17 cellular contexts compared by ENCODE assay signal in genomic region chr22:39655736-39656285, GRCh38.
"Had no signal": no experiment of that assay in that cellular context is flagged by ENCODE, and none has a peak within 500 bp of the region (broad histone marks: within the 10 kb centered on the region; RNA-seq: fewer than 3 reads in every experiment).

No MANE protein-coding gene starts in this region.

- H3K4me3 Mint-ChIP-seq: activated B cell treated with CpG ODN at 0.5 μM for 24 hours; activated CD8-positive, alpha-beta T cell treated with anti-CD3 and anti-CD28 coated beads, Interleukin-2, amount 10 ng/mL, durations not matched to agents 7 days and 5 days; activated naive CD8-positive, alpha-beta T cell treated with anti-CD3 and anti-CD28 coated beads for 36 hours; naive B cell; stimulated activated effector memory CD8-positive, alpha-beta T cell treated with anti-CD3 and anti-CD28 coated beads, Interleukin-12 subunit alpha, Interleukin-12 subunit beta, amount 100 ng/mL, for 72 hours had no signal

- ATAC-seq: activated CD8-positive, alpha-beta T cell treated with anti-CD3 and anti-CD28 coated beads, Interleukin-2, amount 10 ng/mL, durations not matched to agents 7 days and 5 days; body of pancreas; left lobe of liver; stimulated activated effector memory CD8-positive, alpha-beta T cell treated with anti-CD3 and anti-CD28 coated beads, Interleukin-12 subunit alpha, Interleukin-12 subunit beta, amount 100 ng/mL, for 72 hours had no signal

- H3K27ac Mint-ChIP-seq: activated B cell treated with CpG ODN at 0.5 μM for 24 hours; activated CD8-positive, alpha-beta T cell treated with anti-CD3 and anti-CD28 coated beads, Interleukin-2, amount 10 ng/mL, durations not matched to agents 7 days and 5 days; activated naive CD8-positive, alpha-beta T cell treated with anti-CD3 and anti-CD28 coated beads for 36 hours; stimulated activated effector memory CD8-positive, alpha-beta T cell treated with anti-CD3 and anti-CD28 coated beads, Interleukin-12 subunit alpha, Interleukin-12 subunit beta, amount 100 ng/mL, for 72 hours had no signal

- H3K36me3 Mint-ChIP-seq: activated naive CD8-positive, alpha-beta T cell treated with anti-CD3 and anti-CD28 coated beads for 36 hours; naive B cell; stimulated activated effector memory CD8-positive, alpha-beta T cell treated with anti-CD3 and anti-CD28 coated beads, Interleukin-12 subunit alpha, Interleukin-12 subunit beta, amount 100 ng/mL, for 72 hours had no signal

- DNase-seq: activated B cell treated with CpG ODN at 0.5 μM for 24 hours; activated CD4-positive, alpha-beta T cell treated with anti-CD3 and anti-CD28 coated beads for 48 hours; activated CD8-positive, alpha-beta memory T cell treated with anti-CD3 and anti-CD28 coated beads, Interleukin-2, amount 50 U/mL, for 4 hours; activated CD8-positive, alpha-beta T cell treated with anti-CD3 and anti-CD28 coated beads, Interleukin-2, amount 10 ng/mL, durations not matched to agents 7 days and 5 days; activated naive CD8-positive, alpha-beta T cell treated with anti-CD3 and anti-CD28 coated beads for 36 hours; activated T-cell treated with anti-CD3 and anti-CD28 coated beads, Interleukin-2, amount 50 U/mL, for 48 hours; caudate nucleus; colonic mucosa; islet precursor cell; mammary epithelial cell; naive B cell; stimulated activated CD4-positive, alpha-beta T cell treated with anti-CD3 and anti-CD28 coated beads, Interleukin-12 subunit alpha, Interleukin-12 subunit beta, amount 100 ng/mL, for 4 hours; stimulated activated CD4-positive, alpha-beta T cell treated with anti-CD3 and anti-CD28 coated beads, Interleukin-2, amount 100 ng/mL, for 24 hours had no signal

- H3K9me3 ChIP-seq: body of pancreas, colonic mucosa, neutrophil had no signal
